In the genomic region with DNA sequence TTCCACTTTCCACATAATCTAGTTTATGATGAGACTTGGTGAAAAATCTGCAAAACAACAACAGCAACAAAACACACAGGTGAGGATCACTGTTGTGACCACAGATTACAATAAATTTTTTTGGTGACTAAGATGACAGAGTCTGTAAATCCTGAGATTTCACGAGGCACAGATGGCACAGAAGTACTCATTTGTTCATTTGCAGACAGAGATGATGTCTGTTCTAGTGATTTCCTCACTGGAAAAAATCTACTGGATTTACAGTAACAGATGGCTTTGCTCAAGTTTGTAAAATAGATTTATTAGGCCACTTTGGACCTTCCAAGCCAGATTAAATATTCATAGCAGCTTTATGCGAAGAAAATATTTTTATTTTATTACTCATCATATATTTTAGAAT, we compare ENCODE assay signal across 25 cellular contexts.
DNase-seq lines count a peak whose midpoint lies in the region; ATAC-seq and TF ChIP-seq lines count a peak whose summit lies in the region.
"Had no signal": no experiment of that assay in that cellular context is flagged by ENCODE, and none has a peak within 500 bp of the region (broad histone marks: within the 10 kb centered on the region; RNA-seq: fewer than 3 reads in every experiment).

No MANE protein-coding gene starts in this region.

- H3K4me3 Mint-ChIP-seq in activated naive CD4-positive, alpha-beta T cell treated with anti-CD3 and anti-CD28 coated beads, Interleukin-2, amount 10 ng/mL, durations not matched to agents 7 days and 5 days, result no peak overlapping the region
- H3K4me3 Mint-ChIP-seq: CD8-positive, alpha-beta T cell; T-cell had no signal

- peaks cover 12% of the 10 kb centered on the region for H3K36me3 Mint-ChIP-seq in activated naive CD4-positive, alpha-beta T cell treated with anti-CD3 and anti-CD28 coated beads, Interleukin-2, amount 10 ng/mL, durations not matched to agents 7 days and 5 days
- H3K36me3 Mint-ChIP-seq: CD8-positive, alpha-beta T cell; T-cell had no signal

- no peak overlapping the region for H3K27ac Mint-ChIP-seq in activated naive CD4-positive, alpha-beta T cell treated with anti-CD3 and anti-CD28 coated beads, Interleukin-2, amount 10 ng/mL, durations not matched to agents 7 days and 5 days
- H3K27ac Mint-ChIP-seq: CD8-positive, alpha-beta T cell; T-cell had no signal

- peaks cover 3% of the 10 kb centered on the region for H3K9me3 ChIP-seq in smooth muscle cell (replicated peaks; ENCODE audit: low read depth)

- H2AFZ ChIP-seq in smooth muscle cell (ENCODE audit: low read depth), result no peak overlapping the region

- H3K4me3 ChIP-seq in smooth muscle cell, result no peak overlapping the region
- H3K4me3 ChIP-seq: BLaER1 treated with 17β-estradiol and CSF1 and Interleukin-3, amounts not matched to agents 10 nM and 100 nM had no signal

- CTCF ChIA-PET in activated naive CD4-positive, alpha-beta T cell treated with anti-CD3 and anti-CD28 coated beads, Interleukin-2, amount 10 ng/mL, durations not matched to agents 7 days and 5 days (lab: Charles Lee), result no interaction called here

- H3K4me1 Mint-ChIP-seq in activated naive CD4-positive, alpha-beta T cell treated with anti-CD3 and anti-CD28 coated beads, Interleukin-2, amount 10 ng/mL, durations not matched to agents 7 days and 5 days, result no peaks in the 10 kb centered on the region
- H3K4me1 Mint-ChIP-seq: T-cell had no signal

- ATAC-seq in Right ventricle myocardium superior (ENCODE audit: poor library complexity), result no peak
- ATAC-seq: CD8-positive, alpha-beta T cell; HCT116; SK-N-SH treated with all-trans-retinoic acid at 6 μM for 48 hours; T-cell had no signal

- H3K9ac ChIP-seq in smooth muscle cell (ENCODE audit: low read depth), result no peak overlapping the region
- H3K9ac ChIP-seq: BLaER1 treated with 17β-estradiol and CSF1 and Interleukin-3, amounts not matched to agents 10 nM and 100 nM had no signal

- H3K27me3 Mint-ChIP-seq in activated naive CD4-positive, alpha-beta T cell treated with anti-CD3 and anti-CD28 coated beads, Interleukin-2, amount 10 ng/mL, durations not matched to agents 7 days and 5 days, result peaks cover 46% of the 10 kb centered on the region

- 42% methylated on average over 2 of the region's 2 CpGs for WGBS in smooth muscle cell (ENCODE audit: low lambda C conversion rate)

- H3F3A ChIP-seq in smooth muscle cell (ENCODE audit: low read depth), result no peaks in the 10 kb centered on the region

- no peak for TF ChIP-seq CTCF in smooth muscle cell (IDR thresholded peaks at IDR 0.05; ENCODE audit: borderline replicate concordance, insufficient read depth, poor library complexity, severe bottlenecking)

- peaks cover 5% of the 10 kb centered on the region for H3K36me3 ChIP-seq in smooth muscle cell (ENCODE audit: low read depth)
- H3K36me3 ChIP-seq: BLaER1 treated with 17β-estradiol and CSF1 and Interleukin-3, amounts not matched to agents 10 nM and 100 nM had no signal

- no peaks in the 10 kb centered on the region for H3K4me1 ChIP-seq in smooth muscle cell (ENCODE audit: low read depth)

- H3K27ac ChIP-seq in smooth muscle cell (ENCODE audit: low read depth), result peak overlapping the region; percentile 10
- H3K27ac ChIP-seq: BLaER1 treated with 17β-estradiol and CSF1 and Interleukin-3, amounts not matched to agents 10 nM and 100 nM had no signal

- intact Hi-C loops in Right ventricle myocardium superior (cut with DNase I), result no loop called here

- no peaks in the 10 kb centered on the region for H3K27me3 ChIP-seq in smooth muscle cell (ENCODE audit: low read depth)
- H3K27me3 ChIP-seq: BLaER1 treated with 17β-estradiol and CSF1 and Interleukin-3, amounts not matched to agents 10 nM and 100 nM had no signal

- H3K9me3 Mint-ChIP-seq in activated naive CD4-positive, alpha-beta T cell treated with anti-CD3 and anti-CD28 coated beads, Interleukin-2, amount 10 ng/mL, durations not matched to agents 7 days and 5 days, result peaks cover 21% of the 10 kb centered on the region

- no peak overlapping the region for H3K4me2 ChIP-seq in smooth muscle cell
- H3K4me2 ChIP-seq: BLaER1 treated with 17β-estradiol and CSF1 and Interleukin-3, amounts not matched to agents 10 nM and 100 nM had no signal

- H4K20me1 ChIP-seq in smooth muscle cell (ENCODE audit: low read depth), result no peaks in the 10 kb centered on the region
- H4K20me1 ChIP-seq: BLaER1 treated with 17β-estradiol and CSF1 and Interleukin-3, amounts not matched to agents 10 nM and 100 nM had no signal

- peak; percentile 27 for DNase-seq in GM03348 (ENCODE audit: low spot score)
- DNase-seq in NCI-H524 treated with DMSO at 0.1 percent for 48 hours (lab: John Stamatoyannopoulos, UW), result peak; percentile 9
- DNase-seq in left kidney (ENCODE audit: low read depth, low spot score), result peak; percentile 16
- no peak for DNase-seq in smooth muscle cell (lab: John Stamatoyannopoulos, UW; ENCODE audit: unreplicated experiment)
- no peak for DNase-seq in activated CD8-positive, alpha-beta memory T cell treated with anti-CD3 and anti-CD28 coated beads, Interleukin-2, amount 50 U/mL, for 48 hours
- DNase-seq in Right ventricle myocardium superior, result no peak
- no peak for DNase-seq in activated naive CD4-positive, alpha-beta T cell treated with anti-CD3 and anti-CD28 coated beads, Interleukin-2, amount 10 ng/mL, durations not matched to agents 7 days and 5 days
- DNase-seq in nucleus accumbens (lab: John Stamatoyannopoulos, UW), result no peak
- DNase-seq: ACHN; Calu3; CD8-positive, alpha-beta T cell; DMS53; Kasumi-1; MM.1S; NCI-H1092 treated with DMSO at 0.1 percent for 48 hours; NCI-H2081; NCI-H2171 treated with DMSO at 0.1 percent for 48 hours; NCI-H446; NK-92 treated with Interleukin-12 subunit alpha and Interleukin-12 subunit beta, amount 100 ng/mL, for 24 hours; OCI-M1; SHP77; T-cell had no signal

- H3K79me2 ChIP-seq in smooth muscle cell (ENCODE audit: low read depth), result no peaks in the 10 kb centered on the region

Comparison
In these comparisons a context has a peak if more than half of its experiments do, and no peak if none do; other contexts are left out.
1. DNase-seq: peak in GM03348 (single experiment), NCI-H524 treated with DMSO at 0.1 percent for 48 hours (single experiment) and left kidney (single experiment); none in smooth muscle cell (single experiment), activated CD8-positive, alpha-beta memory T cell treated with anti-CD3 and anti-CD28 coated beads, Interleukin-2, amount 50 U/mL, for 48 hours (single experiment), Right ventricle myocardium superior (single experiment), activated naive CD4-positive, alpha-beta T cell treated with anti-CD3 and anti-CD28 coated beads, Interleukin-2, amount 10 ng/mL, durations not matched to agents 7 days and 5 days (single experiment) and nucleus accumbens (0 of 56).